In genomic region chr11:46676436-46677158, GRCh38 we compare ENCODE assay signal across 11 cellular contexts. TPM values are rescaled to one million over a fixed set of nuclear protein-coding genes. Genes with fewer than 3 reads are reported as not detected.
DNase-seq lines count a peak whose midpoint lies in the region; ATAC-seq and TF ChIP-seq lines count a peak whose summit lies in the region.
"Had no signal": no experiment of that assay in that cellular context is flagged by ENCODE, and none has a peak within 500 bp of the region (broad histone marks: within the 10 kb centered on the region; RNA-seq: fewer than 3 reads in every experiment).

No MANE protein-coding gene starts in this region.

- TF ChIP-seq CTCF in HEK293 (tag by site-specific recombination; IDR thresholded peaks at IDR 0.05): no peak
- no peak for TF ChIP-seq CTCF in cardiac muscle cell (IDR thresholded peaks at IDR 0.05; ENCODE audit: low read depth, low read length)

- H3K27me3 ChIP-seq in cardiac muscle cell (no peaks in the 10 kb centered on the region), skeletal muscle tissue (ENCODE audit: control insufficient read depth in 3 of 3, insufficient read depth in 3 of 3, low read length in 3 of 3) (no peaks in the 10 kb centered on the region)

- H3K4me1 ChIP-seq in HEK293 (ENCODE audit: control insufficient read depth, insufficient read depth, low read length) (no peaks in the 10 kb centered on the region), cardiac muscle cell (ENCODE audit: low read depth) (peaks cover 14% of the 10 kb centered on the region), skeletal muscle tissue (ENCODE audit: control insufficient read depth in 3 of 3, insufficient read depth in 3 of 3, low read length in 3 of 3) (peaks cover 33 to 49% (median 37%) of the 10 kb centered on the region in 3 donors)

- H3K4me3 ChIP-seq in HEK293 (ENCODE audit: low read depth, low read length) (no peak overlapping the region), cardiac muscle cell (no peak overlapping the region), skeletal muscle tissue (ENCODE audit: low read length in 3 of 3) (no peak overlapping the region)

- peak overlapping the region; percentile 84 for H3K27ac Mint-ChIP-seq in T-helper 17 cell

- H3K4me1 Mint-ChIP-seq in T-helper 17 cell: peaks cover 42% of the 10 kb centered on the region

- H3K27me3 Mint-ChIP-seq in T-helper 17 cell: no peaks in the 10 kb centered on the region

- H3K9ac ChIP-seq in skeletal muscle tissue (ENCODE audit: low read depth in 1 of 3, low read length in 3 of 3): no peak overlapping the region

- POLR2A ChIA-PET in HEK293 (lab: Yijun Ruan, JAX): interaction anchor here (0.7 kb wide), 1 partner anchor 59 kb away, joined by 5 read pairs; the partner anchor contains the start of gene ATG13

- H3K27ac ChIP-seq in HEK293 (ENCODE audit: extremely low read depth, low read depth, low read length) (no peak overlapping the region), cardiac muscle cell (peak overlapping the region; percentile 47), skeletal muscle tissue (ENCODE audit: low read depth, low read length) (peak overlapping the region; percentile 91)

- CTCF ChIA-PET in HEK293 (lab: Yijun Ruan, JAX): interaction anchor here (0.7 kb wide), 1 partner anchor 611 kb away, joined by 6 read pairs; no protein-coding TSS in a partner anchor

- peak overlapping the region; percentile 44 for H3K4me3 Mint-ChIP-seq in T-helper 17 cell

- ATAC-seq in T-helper 17 cell (no peak), SK-N-SH treated with all-trans-retinoic acid at 6 μM for 48 hours (no peak), HG02588 (IDR thresholded peaks at IDR 0.05; ENCODE audit: unreplicated experiment) (no peak)

- no peaks in the 10 kb centered on the region for H3K9me3 ChIP-seq in HEK293 (ENCODE audit: control insufficient read depth, insufficient read depth, low read depth, low read length)
- H3K9me3 ChIP-seq in T-helper 17 cell (ENCODE audit: control insufficient read depth, low read length, poor library complexity, severe bottlenecking): no peaks in the 10 kb centered on the region
- no peaks in the 10 kb centered on the region for H3K9me3 ChIP-seq in cardiac muscle cell (ENCODE audit: low read depth)
- no peaks in the 10 kb centered on the region for H3K9me3 ChIP-seq in skeletal muscle tissue (ENCODE audit: control insufficient read depth in 3 of 3, low read length in 3 of 3)

- DNase-seq in T-helper 17 cell (no peak), cardiac muscle cell (ENCODE audit: low read depth in 1 of 2, low spot score in 1 of 2) (no peak), AG08395 (ENCODE audit: low spot score) (no peak)
- no peak for DNase-seq in activated CD4-positive, alpha-beta T cell treated with anti-CD3 and anti-CD28 coated beads, Interleukin-2, amount 50 U/mL, for 1 hour
- DNase-seq: activated CD8-positive, alpha-beta memory T cell treated with anti-CD3 and anti-CD28 coated beads for 24 hours; midbrain; NCI-H446 treated with DMSO at 0.1 percent for 48 hours had no signal

- H3K36me3 ChIP-seq in HEK293 (ENCODE audit: control insufficient read depth in 2 of 2, insufficient read depth in 1 of 2, low read length in 2 of 2) (peaks cover 0 to 64% of the 10 kb centered on the region in 2 experiments; a peak in 1 of 3 replicates), cardiac muscle cell (peaks cover 47% of the 10 kb centered on the region), skeletal muscle tissue (ENCODE audit: control insufficient read depth in 3 of 3, insufficient read depth in 3 of 3, low read length in 3 of 3) (peaks cover 50 to 59% (median 56%) of the 10 kb centered on the region in 3 donors)

- H3K36me3 Mint-ChIP-seq in T-helper 17 cell (ENCODE audit: low read depth): peaks cover 2% of the 10 kb centered on the region

TF ChIP-seq in HEK293, 187 proteins besides CTCF, POLR2A, EP300 and RAD21:
- TF ChIP-seq ZNF600 (tag by site-specific recombination; IDR thresholded peaks at IDR 0.05) (peak; percentile 30; the same call in 1 of the 2 replicates), KLF1 (tag by site-specific recombination; IDR thresholded peaks at IDR 0.05) (no peak)

TF ChIP-seq in SK-N-SH treated with all-trans-retinoic acid at 6 μM for 48 hours, 23 proteins besides CTCF, POLR2A, EP300 and RAD21 (continues in another document):
- TF ChIP-seq SNAI2 (CRISPR knock-in tag; IDR thresholded peaks at IDR 0.05) (no peak), TOX (CRISPR knock-in tag; IDR thresholded peaks at IDR 0.05; ENCODE audit: borderline replicate concordance) (no peak), ARNTL (CRISPR knock-in tag; IDR thresholded peaks at IDR 0.05; ENCODE audit: borderline replicate concordance, low read depth) (no peak), ZFP3 (CRISPR knock-in tag; IDR thresholded peaks at IDR 0.05) (no peak), PPARA (CRISPR knock-in tag; IDR thresholded peaks at IDR 0.05; ENCODE audit: borderline replicate concordance) (no peak), CSDC2 (CRISPR knock-in tag; IDR thresholded peaks at IDR 0.05) (no peak), ZNF70 (CRISPR knock-in tag; IDR thresholded peaks at IDR 0.05) (no peak), ESRRG (CRISPR knock-in tag; IDR thresholded peaks at IDR 0.05) (no peak), ZFP30 (CRISPR knock-in tag; IDR thresholded peaks at IDR 0.05) (no peak), ZNF8 (CRISPR knock-in tag; IDR thresholded peaks at IDR 0.05) (no peak), RARB (CRISPR knock-in tag; IDR thresholded peaks at IDR 0.05) (no peak), BACH2 (CRISPR knock-in tag; IDR thresholded peaks at IDR 0.05; ENCODE audit: borderline replicate concordance) (no peak), GLIS3 (CRISPR knock-in tag; IDR thresholded peaks at IDR 0.05) (no peak), ZC3H10 (CRISPR knock-in tag; IDR thresholded peaks at IDR 0.05) (no peak), CREB5 (CRISPR knock-in tag; IDR thresholded peaks at IDR 0.05; ENCODE audit: low read depth) (no peak)
- TF ChIP-seq, protein P1, sequence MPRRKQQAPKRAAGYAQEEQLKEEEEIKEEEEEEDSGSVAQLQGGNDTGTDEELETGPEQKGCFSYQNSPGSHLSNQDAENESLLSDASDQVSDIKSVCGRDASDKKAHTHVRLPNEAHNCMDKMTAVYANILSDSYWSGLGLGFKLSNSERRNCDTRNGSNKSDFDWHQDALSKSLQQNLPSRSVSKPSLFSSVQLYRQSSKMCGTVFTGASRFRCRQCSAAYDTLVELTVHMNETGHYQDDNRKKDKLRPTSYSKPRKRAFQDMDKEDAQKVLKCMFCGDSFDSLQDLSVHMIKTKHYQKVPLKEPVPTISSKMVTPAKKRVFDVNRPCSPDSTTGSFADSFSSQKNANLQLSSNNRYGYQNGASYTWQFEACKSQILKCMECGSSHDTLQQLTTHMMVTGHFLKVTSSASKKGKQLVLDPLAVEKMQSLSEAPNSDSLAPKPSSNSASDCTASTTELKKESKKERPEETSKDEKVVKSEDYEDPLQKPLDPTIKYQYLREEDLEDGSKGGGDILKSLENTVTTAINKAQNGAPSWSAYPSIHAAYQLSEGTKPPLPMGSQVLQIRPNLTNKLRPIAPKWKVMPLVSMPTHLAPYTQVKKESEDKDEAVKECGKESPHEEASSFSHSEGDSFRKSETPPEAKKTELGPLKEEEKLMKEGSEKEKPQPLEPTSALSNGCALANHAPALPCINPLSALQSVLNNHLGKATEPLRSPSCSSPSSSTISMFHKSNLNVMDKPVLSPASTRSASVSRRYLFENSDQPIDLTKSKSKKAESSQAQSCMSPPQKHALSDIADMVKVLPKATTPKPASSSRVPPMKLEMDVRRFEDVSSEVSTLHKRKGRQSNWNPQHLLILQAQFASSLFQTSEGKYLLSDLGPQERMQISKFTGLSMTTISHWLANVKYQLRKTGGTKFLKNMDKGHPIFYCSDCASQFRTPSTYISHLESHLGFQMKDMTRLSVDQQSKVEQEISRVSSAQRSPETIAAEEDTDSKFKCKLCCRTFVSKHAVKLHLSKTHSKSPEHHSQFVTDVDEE (CRISPR knock-in tag; IDR thresholded peaks at IDR 0.05): no peak
- TF ChIP-seq, protein P2, sequence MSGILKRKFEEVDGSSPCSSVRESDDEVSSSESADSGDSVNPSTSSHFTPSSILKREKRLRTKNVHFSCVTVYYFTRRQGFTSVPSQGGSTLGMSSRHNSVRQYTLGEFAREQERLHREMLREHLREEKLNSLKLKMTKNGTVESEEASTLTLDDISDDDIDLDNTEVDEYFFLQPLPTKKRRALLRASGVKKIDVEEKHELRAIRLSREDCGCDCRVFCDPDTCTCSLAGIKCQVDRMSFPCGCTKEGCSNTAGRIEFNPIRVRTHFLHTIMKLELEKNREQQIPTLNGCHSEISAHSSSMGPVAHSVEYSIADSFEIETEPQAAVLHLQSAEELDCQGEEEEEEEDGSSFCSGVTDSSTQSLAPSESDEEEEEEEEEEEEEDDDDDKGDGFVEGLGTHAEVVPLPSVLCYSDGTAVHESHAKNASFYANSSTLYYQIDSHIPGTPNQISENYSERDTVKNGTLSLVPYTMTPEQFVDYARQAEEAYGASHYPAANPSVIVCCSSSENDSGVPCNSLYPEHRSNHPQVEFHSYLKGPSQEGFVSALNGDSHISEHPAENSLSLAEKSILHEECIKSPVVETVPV (CRISPR knock-in tag; IDR thresholded peaks at IDR 0.05): no peak

RNA-seq across cellular contexts. Expression of gene ARHGAP1, which starts 23.8 kb away (rescaled TPM):
- total RNA-seq in T-helper 17 cell: 10 to 100 TPM; 58.0 to 65.9 TPM
- total RNA-seq in cardiac muscle cell: 59.3 and 76.9 TPM in 2 replicates
- 108 and 149 TPM in 2 replicates for polyA plus RNA-seq in cardiac muscle cell
- 19.8 TPM for total RNA-seq in skeletal muscle tissue

RNA-seq across cellular contexts. Expression of gene ZNF408, which starts 24.2 kb away (rescaled TPM):
- total RNA-seq in T-helper 17 cell (10 to 100 TPM; 11.0 to 14.7 TPM), cardiac muscle cell (15.4 and 23.7 TPM in 2 replicates), skeletal muscle tissue (5.7 TPM)
- polyA plus RNA-seq in cardiac muscle cell: 16.8 and 23.1 TPM in 2 replicates

RNA-seq across cellular contexts. Expression of gene F2, which starts 42.4 kb away (rescaled TPM):
- total RNA-seq in T-helper 17 cell: not detected
- total RNA-seq in cardiac muscle cell: 0.25 TPM in 1 of 2 replicates, not detected in the other
- 0.27 TPM in 1 of 2 replicates, not detected in the other for polyA plus RNA-seq in cardiac muscle cell
- 0.52 TPM for total RNA-seq in skeletal muscle tissue

RNA-seq across cellular contexts. Expression of gene ATG13, which starts 59.2 kb away (rescaled TPM):
- 100 to 1,000 TPM; 110 to 129 TPM for total RNA-seq in T-helper 17 cell
- total RNA-seq in cardiac muscle cell: 78.5 and 108 TPM in 2 replicates
- polyA plus RNA-seq in cardiac muscle cell: 56.8 and 61.9 TPM in 2 replicates
- total RNA-seq in skeletal muscle tissue: 30.8 TPM

RNA-seq across cellular contexts. Expression of gene HARBI1, which starts 59.6 kb away (rescaled TPM):
- total RNA-seq in T-helper 17 cell: 10 to 100 TPM; 17.2 to 17.4 TPM
- total RNA-seq in cardiac muscle cell: 2.2 and 3.8 TPM in 2 replicates
- polyA plus RNA-seq in cardiac muscle cell: 6.9 and 9.8 TPM in 2 replicates
- total RNA-seq in skeletal muscle tissue: 4.7 TPM
